In genomic region chr19:33039815-33040214, GRCh38 we compare ENCODE assay signal across 19 cellular contexts. TPM values are rescaled to one million over a fixed set of nuclear protein-coding genes. Genes with fewer than 3 reads are reported as not detected.
A peak's percentile ranks its signal among the peaks of the same experiment; 100 is the strongest.
DNase-seq lines count a peak whose midpoint lies in the region; ATAC-seq and TF ChIP-seq lines count a peak whose summit lies in the region.
"Had no signal": no experiment of that assay in that cellular context is flagged by ENCODE, and none has a peak within 500 bp of the region (broad histone marks: within the 10 kb centered on the region; RNA-seq: fewer than 3 reads in every experiment).

No MANE protein-coding gene starts in this region.

- no peak overlapping the region for H3K4me3 ChIP-seq in Panc1 (ENCODE audit: low read depth in 2 of 2, low read length in 2 of 2)
- no peak overlapping the region for H3K4me3 ChIP-seq in endodermal cell (ENCODE audit: low read length)
- no peak overlapping the region for H3K4me3 ChIP-seq in thyroid gland (replicated peaks in 1 of 3)

- H3K27ac ChIP-seq in Panc1 (ENCODE audit: low read length) (peak overlapping the region; percentile 96), endodermal cell (ENCODE audit: low read depth, low read length) (no peak overlapping the region), thyroid gland (no peak overlapping the region)
- H3K27ac ChIP-seq: C4-2B had no signal

- in situ Hi-C loops in Panc1 (cut with HindIII; ENCODE audit: low pct_unique_long_range_greater_than_20kb, low sequenced_read_pairs), result no loop called here

- TF ChIP-seq CTCF in Calu3 (IDR thresholded peaks at IDR 0.05; ENCODE audit: unreplicated experiment), result no peak
- no peak for TF ChIP-seq CTCF in Panc1 (IDR thresholded peaks at IDR 0.05)
- TF ChIP-seq CTCF in endodermal cell (conservative IDR thresholded peaks at IDR 0.05), result no peak
- no peak for TF ChIP-seq CTCF in nephron (IDR thresholded peaks at IDR 0.05; ENCODE audit: unreplicated experiment in 3 of 3)
- TF ChIP-seq CTCF in thyroid gland (IDR thresholded peaks at IDR 0.05), result no peak

- H3K4me1 ChIP-seq in Panc1 (ENCODE audit: control insufficient read depth, insufficient read depth, low read length), result peaks cover 55% of the 10 kb centered on the region
- H3K4me1 ChIP-seq in endodermal cell (ENCODE audit: control insufficient read depth, insufficient read depth, low read length), result no peaks in the 10 kb centered on the region
- H3K4me1 ChIP-seq in thyroid gland, result no peaks in the 10 kb centered on the region

- POLR2A ChIA-PET in Panc1 (lab: Charles Lee), result no interaction called here

- BruUV-seq in Calu3 (replicated peaks; lab: Mats Ljungman, UMichigan), result no TSS peak
- BruUV-seq in Panc1 (replicated peaks; lab: Mats Ljungman, UMichigan), result no TSS peak

- no peak for TF ChIP-seq POLR2A in thyroid gland (IDR thresholded peaks at IDR 0.05)

- no peak overlapping the region for H3K9ac ChIP-seq in endodermal cell (ENCODE audit: extremely low read depth, low read length, poor library complexity, severe bottlenecking)

- H3K36me3 ChIP-seq in Panc1 (ENCODE audit: control insufficient read depth, insufficient read depth, low read length) (no peaks in the 10 kb centered on the region; the same call in 1 of the 2 replicates), endodermal cell (ENCODE audit: control insufficient read depth, insufficient read depth, low read length) (peaks cover 52% of the 10 kb centered on the region), thyroid gland (no peaks in the 10 kb centered on the region)

- H3K9me3 Mint-ChIP-seq in Calu3 (ENCODE audit: low read depth, unreplicated experiment), result no peaks in the 10 kb centered on the region
- H3K9me3 Mint-ChIP-seq in endodermal cell, result peaks cover 20% of the 10 kb centered on the region
- no peaks in the 10 kb centered on the region for H3K9me3 Mint-ChIP-seq in nephron

- no peak overlapping the region for H3K4me3 Mint-ChIP-seq in Calu3 (ENCODE audit: low read depth, unreplicated experiment)
- no peak overlapping the region for H3K4me3 Mint-ChIP-seq in endodermal cell
- H3K4me3 Mint-ChIP-seq in nephron, result no peak overlapping the region

- no peaks in the 10 kb centered on the region for H3K27me3 Mint-ChIP-seq in Calu3 (ENCODE audit: unreplicated experiment)
- H3K27me3 Mint-ChIP-seq in endodermal cell (ENCODE audit: insufficient read depth), result no peaks in the 10 kb centered on the region
- no peaks in the 10 kb centered on the region for H3K27me3 Mint-ChIP-seq in nephron (ENCODE audit: low read depth)

- DNase-seq in Calu3, result no peak
- DNase-seq in Panc1 (ENCODE audit: low read depth, low spot score), result no peak
- no peak for DNase-seq in endodermal cell
- no peak for DNase-seq in Right ventricle myocardium inferior (ENCODE audit: missing footprints)
- no peak for DNase-seq in thyroid gland
- no peak for DNase-seq in left colon
- DNase-seq: DMS153, HCEC 1CT, KG1, NCI-H1105, NCI-H1694 treated with DMSO at 0.1 percent for 48 hours, NCI-H2107, NCI-H2227 treated with DMSO at 0.1 percent for 48 hours, NCI-H524, SHP77 treated with DMSO at 0.1 percent for 48 hours had no signal

- intact Hi-C loops in Calu3 (cut with micrococcal nuclease; ENCODE audit: unreplicated experiment), result loop anchor here (5.0 kb wide), 2 partner anchors 33 to 37 kb away; no protein-coding TSS in a partner anchor
- intact Hi-C loops in Panc1 (cut with micrococcal nuclease; ENCODE audit: unreplicated experiment), result no loop called here
- intact Hi-C loops in Right ventricle myocardium inferior (cut with DNase I), result no loop called here
- intact Hi-C loops in thyroid gland (cut with DNase I), result no loop called here
- intact Hi-C loops in left colon (cut with DNase I, micrococcal nuclease), result no loop called here

- H3K36me3 Mint-ChIP-seq in Calu3 (ENCODE audit: insufficient read depth, unreplicated experiment), result peaks cover 72% of the 10 kb centered on the region
- peaks cover 52% of the 10 kb centered on the region for H3K36me3 Mint-ChIP-seq in endodermal cell (ENCODE audit: low read depth)
- peaks cover 9% of the 10 kb centered on the region for H3K36me3 Mint-ChIP-seq in nephron (ENCODE audit: low read depth)

- CTCF ChIA-PET in Calu3 (lab: Charles Lee), result interaction anchor here (0.7 kb wide), 1 partner anchor 41 kb away, joined by 11 read pairs; no protein-coding TSS in a partner anchor
- CTCF ChIA-PET in Panc1 (lab: Charles Lee), result interaction anchor here (0.5 to 0.7 kb wide), 4 partner anchors 20 to 738 kb away, joined by 3 to 4 read pairs (median 4); no protein-coding TSS in a partner anchor

- H3K4me1 Mint-ChIP-seq in Calu3 (ENCODE audit: low read depth, unreplicated experiment) (peaks cover 60% of the 10 kb centered on the region), endodermal cell (peaks cover 13% of the 10 kb centered on the region), nephron (peaks cover 9% of the 10 kb centered on the region)

- no peak for ATAC-seq in Panc1
- ATAC-seq in Right ventricle myocardium inferior, result no peak
- no peak for ATAC-seq in GM19395 (IDR thresholded peaks at IDR 0.05; ENCODE audit: unreplicated experiment)
- no peak for ATAC-seq in left colon
- ATAC-seq: SK-N-SH treated with all-trans-retinoic acid at 6 μM for 48 hours had no signal

- H3K9me3 ChIP-seq in Panc1 (ENCODE audit: control insufficient read depth, insufficient read depth, low read depth, low read length), result no peaks in the 10 kb centered on the region
- peaks cover 5% of the 10 kb centered on the region for H3K9me3 ChIP-seq in endodermal cell (ENCODE audit: control insufficient read depth, low read length)
- no peaks in the 10 kb centered on the region for H3K9me3 ChIP-seq in thyroid gland

- H3K27ac Mint-ChIP-seq in Calu3 (ENCODE audit: unreplicated experiment), result peak overlapping the region; percentile 46
- peak overlapping the region; percentile 69 for H3K27ac Mint-ChIP-seq in endodermal cell
- peak overlapping the region; percentile 47 to 89 (median 69) for H3K27ac Mint-ChIP-seq in nephron

- no peaks in the 10 kb centered on the region for H3K27me3 ChIP-seq in Panc1 (ENCODE audit: control insufficient read depth, insufficient read depth, low read length)
- H3K27me3 ChIP-seq in endodermal cell (ENCODE audit: control insufficient read depth, insufficient read depth, low read length, poor library complexity, severe bottlenecking), result no peaks in the 10 kb centered on the region
- no peaks in the 10 kb centered on the region for H3K27me3 ChIP-seq in thyroid gland

- WGBS in endodermal cell (ENCODE audit: insufficient coverage in 1 of 2, insufficient read length in 1 of 2), 2 experiments, result 95% methylated on average over 1 of the region's 1 CpG; no CpG with 5 or more reads in 1 of the 2 experiments
- WGBS in thyroid gland, 2 donors, result 81 to 96% methylated on average over 1 of the region's 1 CpG

RNA-seq across cellular contexts. Expression of gene RHPN2, which starts 24.9 kb away (rescaled TPM):
- total RNA-seq in Calu3 (2022) (46.4 and 63.6 TPM in 2 replicates), Panc1 (2021; ENCODE audit: unreplicated experiment) (227 TPM), endodermal cell (10 to 100 TPM; 52.0 to 53.2 TPM), Right ventricle myocardium inferior (3.0 TPM), thyroid gland (10 to 100 TPM; 11.2 to 16.9 (median 13.9) TPM), left colon (10 to 100 TPM; 86.5 to 87.5 TPM)
- polyA plus RNA-seq in Panc1 (2012; ENCODE audit: insufficient read length), result 173 TPM
- polyA plus RNA-seq in endodermal cell (2013, experiment 1 of 2), result 23.2 TPM
- 23.2 TPM for polyA plus RNA-seq in endodermal cell (2013, experiment 2 of 2)

RNA-seq across cellular contexts. Expression of gene GPATCH1, which starts 41.2 kb away (rescaled TPM):
- 16.3 and 17.0 TPM in 2 replicates for total RNA-seq in Calu3 (2022)
- total RNA-seq in Panc1 (2021; ENCODE audit: unreplicated experiment), result 34.7 TPM
- 30.0 TPM for polyA plus RNA-seq in Panc1 (2012; ENCODE audit: insufficient read length)
- 10 to 100 TPM; 10.1 to 11.2 TPM for total RNA-seq in endodermal cell
- polyA plus RNA-seq in endodermal cell (2013, experiment 1 of 2), result 10.5 TPM
- 8.8 TPM for polyA plus RNA-seq in endodermal cell (2013, experiment 2 of 2)
- total RNA-seq in Right ventricle myocardium inferior, result 6.5 TPM
- total RNA-seq in thyroid gland, result 10 to 100 TPM in 2 of 4 donors, 1 to 10 TPM in 2; 9.1 to 11.6 (median 10.0) TPM
- total RNA-seq in left colon, result 10 to 100 TPM in 1 of 2 donors, 1 to 10 TPM in 1; 8.3 to 10.9 TPM
